ENCODE assay signal across 24 cellular contexts in genomic region chr10:96608815-96609214, GRCh38. TPM values are rescaled to one million over a fixed set of nuclear protein-coding genes. Genes with fewer than 3 reads are reported as not detected.
A peak's percentile ranks its signal among the peaks of the same experiment; 100 is the strongest.
DNase-seq lines count a peak whose midpoint lies in the region; ATAC-seq and TF ChIP-seq lines count a peak whose summit lies in the region.
"Had no signal": no experiment of that assay in that cellular context is flagged by ENCODE, and none has a peak within 500 bp of the region (broad histone marks: within the 10 kb centered on the region; RNA-seq: fewer than 3 reads in every experiment).

No MANE protein-coding gene starts in this region.

- H3K4me2 ChIP-seq in BLaER1 treated with 17β-estradiol and CSF1 and Interleukin-3, amounts not matched to agents 10 nM and 100 nM, result peak overlapping the region in 7 of 11 experiments; percentile 4 to 67 (median 41); a peak in 9 of 22 replicates
- H3K4me2 ChIP-seq: A549 had no signal

- H3K27me3 ChIP-seq in BLaER1 treated with 17β-estradiol and CSF1 and Interleukin-3, amounts not matched to agents 10 nM and 100 nM, result no peaks in the 10 kb centered on the region
- H3K27me3 ChIP-seq in stomach, result no peaks in the 10 kb centered on the region
- H3K27me3 ChIP-seq: Peyer's patch had no signal

- H3K4me1 ChIP-seq in BLaER1 treated with 17β-estradiol and CSF1 and Interleukin-3, amounts not matched to agents 10 nM and 100 nM, result peaks cover 0 to 64% (median 49%) of the 10 kb centered on the region in 10 experiments; a peak in 15 of 20 replicates
- peaks cover 16 to 49% (median 37%) of the 10 kb centered on the region in 4 donors for H3K4me1 ChIP-seq in stomach

- 41 to 61% (median 47%) methylated on average over 4 of the region's 4 CpGs for WGBS in stomach, 5 donors

- intact Hi-C loops in stomach (cut with DNase I; ENCODE audit: low total_unique reads), result no loop called here

- H3K36me3 ChIP-seq in BLaER1 treated with 17β-estradiol and CSF1 and Interleukin-3, amounts not matched to agents 10 nM and 100 nM, result peaks cover 99 to 100% (median 99%) of the 10 kb centered on the region in 11 experiments
- no peaks in the 10 kb centered on the region for H3K36me3 ChIP-seq in stomach
- H3K36me3 ChIP-seq: Peyer's patch had no signal

- peaks cover 4% of the 10 kb centered on the region for H3K4me1 Mint-ChIP-seq in memory B cell

- peaks cover 14 to 100% (median 86%) of the 10 kb centered on the region in 11 experiments; a peak in 19 of 22 replicates for H4K20me1 ChIP-seq in BLaER1 treated with 17β-estradiol and CSF1 and Interleukin-3, amounts not matched to agents 10 nM and 100 nM

- peak; percentile 14 for DNase-seq in astrocyte of the hippocampus (ENCODE audit: low read depth, low spot score)
- no peak for DNase-seq in memory B cell (ENCODE audit: low spot score in 2 of 2)
- no peak for DNase-seq in stomach
- DNase-seq in NCI-H226, result no peak
- no peak for DNase-seq in D341Med (ENCODE audit: low spot score)
- no peak for DNase-seq in SK-N-DZ (ENCODE audit: low spot score)
- DNase-seq: AML-193; CD8-positive, alpha-beta T cell; DND-41; GM23248; H9; Karpas-422; NCI-H1105; NCI-H1436 treated with DMSO at 0.1 percent for 48 hours; NCI-H187 treated with DMSO at 0.1 percent for 48 hours; NCI-H2107; NCI-H526 treated with DMSO at 0.1 percent for 48 hours; Peyer's patch; SHP77 treated with DMSO at 0.1 percent for 48 hours had no signal

- TF ChIP-seq EP300 in stomach (IDR thresholded peaks at IDR 0.05), result no peak

- ATAC-seq in memory B cell (ENCODE audit: low read depth), result no peak
- ATAC-seq: A549; CD8-positive, alpha-beta T cell; HepG2 had no signal

- no peaks in the 10 kb centered on the region for H3K9me3 Mint-ChIP-seq in memory B cell
- H3K9me3 Mint-ChIP-seq: CD8-positive, alpha-beta T cell; H9 had no signal

- no peak overlapping the region for H3K4me3 Mint-ChIP-seq in memory B cell
- H3K4me3 Mint-ChIP-seq: CD8-positive, alpha-beta T cell; H9 had no signal

- H3K9ac ChIP-seq in BLaER1 treated with 17β-estradiol and CSF1 and Interleukin-3, amounts not matched to agents 10 nM and 100 nM, result no peak overlapping the region
- H3K9ac ChIP-seq: GM23248 had no signal

- no peak for TF ChIP-seq POLR2A in stomach (IDR thresholded peaks at IDR 0.05)

- H3K27ac Mint-ChIP-seq in memory B cell, result peak overlapping the region; percentile 47
- H3K27ac Mint-ChIP-seq: CD8-positive, alpha-beta T cell; H9 had no signal

- H3K27me3 Mint-ChIP-seq in memory B cell, result no peaks in the 10 kb centered on the region

- no peak for TF ChIP-seq CTCF in stomach (IDR thresholded peaks at IDR 0.05)

- H3K27ac ChIP-seq in BLaER1 treated with 17β-estradiol and CSF1 and Interleukin-3, amounts not matched to agents 10 nM and 100 nM, result no peak overlapping the region
- H3K27ac ChIP-seq in stomach, result peak overlapping the region in 4 of 5 donors; percentile 20 to 88 (median 82)
- H3K27ac ChIP-seq: A549, C4-2B, GM23248, SK-N-MC had no signal

- H3K9me3 ChIP-seq in BLaER1 treated with 17β-estradiol and CSF1 and Interleukin-3, amounts not matched to agents 10 nM and 100 nM (replicated peaks in 1 of 11), result no peaks in the 10 kb centered on the region
- H3K9me3 ChIP-seq in stomach, result no peaks in the 10 kb centered on the region
- H3K9me3 ChIP-seq: A549, Peyer's patch had no signal

- peaks cover 35% of the 10 kb centered on the region for H3K36me3 Mint-ChIP-seq in memory B cell
- H3K36me3 Mint-ChIP-seq: CD8-positive, alpha-beta T cell had no signal

- H3K4me3 ChIP-seq in BLaER1 treated with 17β-estradiol and CSF1 and Interleukin-3, amounts not matched to agents 10 nM and 100 nM, result no peak overlapping the region
- H3K4me3 ChIP-seq in stomach, result no peak overlapping the region
- H3K4me3 ChIP-seq: A549, GM23248, Peyer's patch, SK-N-MC had no signal

RNA-seq across cellular contexts. Expression of gene TM9SF3, which starts 22.0 kb away (rescaled TPM):
- 100 to 1,000 TPM in 3 of 5 donors, 10 to 100 TPM in 2; 69.4 to 343 (median 122) TPM for total RNA-seq in stomach
- 10 to 100 TPM; 28.6 to 33.6 (median 32.3) TPM for polyA plus RNA-seq in stomach
- 43.0 and 72.2 TPM in 2 replicates for polyA plus RNA-seq in SK-N-DZ (2014; cell fraction: cytosol; rRNA removed)
- 30.0 and 39.1 TPM in 2 replicates for polyA plus RNA-seq in SK-N-DZ (2014; cell fraction: nucleus; rRNA removed)

Comparison
In these comparisons a context has a peak if more than half of its experiments do, and no peak if none do; other contexts are left out.
1. H3K27ac ChIP-seq: peak in stomach (4 of 5); none in BLaER1 treated with 17β-estradiol and CSF1 and Interleukin-3, amounts not matched to agents 10 nM and 100 nM (0 of 11).